In the genomic region with DNA sequence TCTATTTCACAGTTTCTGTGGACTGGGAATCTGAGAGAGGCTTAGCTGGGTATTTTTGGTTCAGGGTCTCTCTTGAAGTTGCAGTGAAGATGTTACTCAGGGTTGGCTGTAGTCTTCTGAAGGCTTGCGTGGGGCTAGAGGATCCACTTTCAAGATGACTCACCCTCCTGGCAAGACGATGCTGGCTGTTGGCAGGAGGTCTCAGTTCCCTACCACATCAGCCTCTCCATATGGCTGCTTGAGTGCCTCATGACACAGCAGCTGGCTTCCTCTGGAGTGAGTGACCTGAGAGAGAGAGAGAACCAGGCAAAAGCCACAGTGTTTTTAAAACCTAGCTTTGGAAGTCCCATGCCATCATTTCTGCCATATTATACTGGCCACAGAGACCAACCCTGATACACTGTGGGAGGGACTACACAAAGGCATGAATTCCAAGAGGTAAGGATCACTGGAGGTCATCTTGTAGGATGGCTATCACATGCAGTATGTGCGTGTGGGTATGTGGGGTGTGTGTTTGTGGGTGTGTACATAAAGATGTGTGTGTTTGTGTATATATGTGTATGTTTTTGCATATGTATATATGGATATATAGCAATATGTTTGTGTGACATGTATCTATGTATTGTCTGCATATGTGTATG, we compare ENCODE assay signal across 9 cellular contexts. TPM values are rescaled to one million over a fixed set of nuclear protein-coding genes. Genes with fewer than 3 reads are reported as not detected.
DNase-seq lines count a peak whose midpoint lies in the region; ATAC-seq and TF ChIP-seq lines count a peak whose summit lies in the region.
"Had no signal": no experiment of that assay in that cellular context is flagged by ENCODE, and none has a peak within 500 bp of the region (broad histone marks: within the 10 kb centered on the region; RNA-seq: fewer than 3 reads in every experiment).

No MANE protein-coding gene starts in this region.

- POLR2A ChIA-PET in AG04449 (lab: Yijun Ruan, JAX): no interaction called here
- POLR2A ChIA-PET in PC-3 (lab: Charles Lee; ENCODE audit: unreplicated experiment): no interaction called here

- H3K4me2 ChIP-seq in PC-3 (ENCODE audit: low read length): peak overlapping the region; percentile 20; the same call in 1 of the 2 replicates

- 34 to 50% methylated on average over 3 of the region's 3 CpGs for WGBS in thyroid gland, 2 donors

- H3F3A ChIP-seq in PC-3 (ENCODE audit: low read length, unreplicated experiment): no peaks in the 10 kb centered on the region

- CTCF ChIA-PET in AG04449 (lab: Yijun Ruan, JAX) (interaction anchor here (0.9 to 8.5 kb wide), 9 partner anchors 11 to 203 kb away, joined by 3 to 78 read pairs (median 5); partner anchors contain the start of genes DNAJB2 and DNPEP), PC-3 (lab: Charles Lee) (no interaction called here)

- peak; percentile 86 for ATAC-seq in GM19043 (IDR thresholded peaks at IDR 0.05; ENCODE audit: low read depth, unreplicated experiment)
- peak; percentile 83 for ATAC-seq in HG03159 (IDR thresholded peaks at IDR 0.05; ENCODE audit: unreplicated experiment)
- ATAC-seq in PC-3: peak; percentile 100

- TF ChIP-seq POLR2A in thyroid gland (IDR thresholded peaks at IDR 0.05): no peak

- peak; percentile 91 for DNase-seq in AG04449 (ENCODE audit: low read depth, low spot score)
- DNase-seq in PC-3: peak; percentile 92
- DNase-seq in fibroblast of villous mesenchyme (ENCODE audit: low read depth): peak; percentile 85
- peak; percentile 17 to 31 for DNase-seq in thyroid gland
- no peak for DNase-seq in COLO668 (lab: John Stamatoyannopoulos, UW; ENCODE audit: unreplicated experiment)
- DNase-seq in activated T-cell treated with anti-CD3 and anti-CD28 coated beads for 4 hours: no peak
- DNase-seq: activated naive CD8-positive, alpha-beta T cell treated with anti-CD3 and anti-CD28 coated beads, Interleukin-2, amount 10 ng/mL, durations not matched to agents 7 days and 5 days had no signal

- H3K27ac ChIP-seq in PC-3 (ENCODE audit: low read length) (peak overlapping the region; percentile 32), thyroid gland (no peak overlapping the region)

- no TSS peak for BruUV-seq in PC-3 (replicated peaks; lab: Mats Ljungman, UMichigan)

- intact Hi-C loops in PC-3 (cut with micrococcal nuclease): loop anchor here (1.0 kb wide), 1 partner anchor 25 kb away; the partner anchor contains the start of gene DNPEP
- intact Hi-C loops in thyroid gland (cut with DNase I): no loop called here

- H3K27me3 ChIP-seq in PC-3 (ENCODE audit: low read length) (no peaks in the 10 kb centered on the region), thyroid gland (peaks cover 13% of the 10 kb centered on the region)

- no peak overlapping the region for H3K9ac ChIP-seq in PC-3 (ENCODE audit: low read length)

- H3K79me2 ChIP-seq in PC-3 (ENCODE audit: low read length): no peaks in the 10 kb centered on the region

- no peak overlapping the region for H3K4me3 ChIP-seq in AG04449 (ENCODE audit: low read depth, low read length)
- no peak overlapping the region for H3K4me3 ChIP-seq in PC-3 (ENCODE audit: low read length)
- no peak overlapping the region for H3K4me3 ChIP-seq in fibroblast of villous mesenchyme (ENCODE audit: low read depth, low read length)
- H3K4me3 ChIP-seq in thyroid gland (replicated peaks in 1 of 3): no peak overlapping the region

- no peaks in the 10 kb centered on the region for H3K9me2 ChIP-seq in PC-3 (replicated peaks; ENCODE audit: low read length)

- no peaks in the 10 kb centered on the region for H3K9me3 ChIP-seq in PC-3 (ENCODE audit: low read length)
- H3K9me3 ChIP-seq in thyroid gland: no peaks in the 10 kb centered on the region

- TF ChIP-seq CTCF in AG04449 (IDR thresholded peaks at IDR 0.05; ENCODE audit: insufficient read depth, low read length, missing control alignments) (no peak), PC-3 (conservative IDR thresholded peaks at IDR 0.05; ENCODE audit: low read depth, low read length) (no peak), fibroblast of villous mesenchyme (IDR thresholded peaks at IDR 0.05; ENCODE audit: insufficient read depth, low read depth, low read length) (no peak), thyroid gland (IDR thresholded peaks at IDR 0.05) (no peak)

- H3K36me3 ChIP-seq in PC-3 (ENCODE audit: low read depth, low read length) (no peaks in the 10 kb centered on the region), thyroid gland (no peaks in the 10 kb centered on the region)

- H3K4me1 ChIP-seq in PC-3 (ENCODE audit: insufficient read depth, low read length): peaks cover 15% of the 10 kb centered on the region
- peaks cover 6 to 11% of the 10 kb centered on the region in 2 donors for H3K4me1 ChIP-seq in thyroid gland

- H4K20me1 ChIP-seq in PC-3 (ENCODE audit: low read length): no peaks in the 10 kb centered on the region

- no peak overlapping the region for H2AFZ ChIP-seq in PC-3 (ENCODE audit: low read length)

RNA-seq across cellular contexts. Expression of gene DNPEP, which starts 25.1 kb away (rescaled TPM):
- total RNA-seq in PC-3 (2014; rRNA removed) (86.2 and 114 TPM in 2 replicates), fibroblast of villous mesenchyme (64.8 and 65.7 TPM in 2 replicates), thyroid gland (10 to 100 TPM; 35.9 to 49.5 (median 41.6) TPM)

RNA-seq across cellular contexts. Expression of gene RESP18, which starts 30.1 kb away (rescaled TPM):
- total RNA-seq in PC-3 (2014; rRNA removed) (not detected in 2 replicates), fibroblast of villous mesenchyme (not detected in 2 replicates), thyroid gland (not detected)
- total RNA-seq: activated naive CD8-positive, alpha-beta T cell treated with anti-CD3 and anti-CD28 coated beads, Interleukin-2, amount 10 ng/mL, durations not matched to agents 7 days and 5 days had no signal

RNA-seq across cellular contexts. Expression of gene PTPRN, which starts 53.4 kb away (rescaled TPM):
- total RNA-seq in PC-3 (2014; rRNA removed) (0.07 TPM in 1 of 2 replicates, not detected in the other), fibroblast of villous mesenchyme (0.86 and 0.97 TPM in 2 replicates), thyroid gland (1 to 10 TPM in 3 of 4 donors, not detected in 1; 1.9 to 4.6 (median 4.4) TPM)
- total RNA-seq: activated naive CD8-positive, alpha-beta T cell treated with anti-CD3 and anti-CD28 coated beads, Interleukin-2, amount 10 ng/mL, durations not matched to agents 7 days and 5 days had no signal

RNA-seq across cellular contexts. Expression of gene DES, which starts 55.5 kb away (rescaled TPM):
- not detected in 2 replicates for total RNA-seq in PC-3 (2014; rRNA removed)
- 20.7 and 35.8 TPM in 2 replicates for total RNA-seq in fibroblast of villous mesenchyme
- total RNA-seq in thyroid gland: 10 to 100 TPM; 26.7 to 54.4 (median 28.7) TPM
- total RNA-seq: activated naive CD8-positive, alpha-beta T cell treated with anti-CD3 and anti-CD28 coated beads, Interleukin-2, amount 10 ng/mL, durations not matched to agents 7 days and 5 days had no signal

Comparison
In these comparisons a context has a peak if more than half of its experiments do, and no peak if none do; other contexts are left out.
1. DNase-seq: peak in AG04449 (single experiment), PC-3 (single experiment), fibroblast of villous mesenchyme (single experiment) and thyroid gland (2 of 2); none in COLO668 (single experiment) and activated T-cell treated with anti-CD3 and anti-CD28 coated beads for 4 hours (single experiment).
2. Peak in every context shown above with its lines, with median percentiles within 50 percentile points of each other: ATAC-seq.